9 cellular contexts compared by ENCODE assay signal in the genomic region with DNA sequence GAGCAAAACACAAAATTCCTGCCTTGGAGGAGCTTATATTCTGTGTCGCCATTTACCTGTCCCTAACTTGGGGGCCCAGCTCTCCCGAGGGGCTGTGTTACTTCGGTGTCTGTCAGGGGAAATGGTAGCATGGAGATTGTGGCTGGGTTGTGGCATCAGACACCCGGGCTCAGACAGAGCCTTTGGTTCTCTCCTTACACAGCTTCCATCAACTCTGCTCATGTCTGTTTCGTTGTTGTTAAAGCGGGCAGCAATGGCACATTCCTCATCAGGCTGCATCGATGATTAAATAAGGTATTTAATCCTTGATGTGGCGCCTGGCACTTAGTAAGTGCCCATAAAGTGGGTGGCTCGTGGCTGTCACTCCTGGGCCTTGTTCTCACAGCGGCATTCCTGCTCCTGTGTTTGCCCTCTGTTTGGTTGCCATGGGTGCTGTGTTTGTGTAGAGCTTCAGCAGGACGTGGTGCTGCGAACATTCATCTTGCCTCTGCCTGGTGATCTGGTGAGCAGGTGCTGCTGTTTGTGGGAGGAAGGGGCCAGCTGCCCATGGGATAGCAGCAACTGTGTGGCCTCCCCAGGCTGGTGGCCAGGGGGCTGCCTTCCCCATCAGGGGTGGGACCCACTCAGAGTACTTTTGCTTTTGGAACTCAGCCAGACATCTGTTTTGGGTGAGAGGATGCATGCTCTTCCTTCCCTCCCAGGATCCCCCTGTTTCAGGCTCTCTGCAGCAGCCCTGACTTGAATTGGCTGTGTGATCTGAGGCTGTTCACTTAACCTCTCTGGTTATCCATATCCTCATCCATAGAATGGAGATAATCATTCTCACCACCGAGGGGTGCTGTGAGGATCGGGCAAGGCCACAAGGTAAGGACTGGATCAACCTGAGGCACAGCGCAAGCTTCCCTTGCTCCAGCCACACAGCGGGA.
DNase-seq lines count a peak whose midpoint lies in the region; ATAC-seq, FAIRE-seq and TF ChIP-seq lines count a peak whose summit lies in the region.
"Had no signal": no experiment of that assay in that cellular context is flagged by ENCODE, and none has a peak within 500 bp of the region (broad histone marks: within the 10 kb centered on the region; RNA-seq: fewer than 3 reads in every experiment).

No MANE protein-coding gene starts in this region.

- H3K4me3 ChIP-seq in A549 (no peak overlapping the region), bronchial epithelial cell (ENCODE audit: low read depth, low read length) (no peak overlapping the region), lower lobe of right lung (no peak overlapping the region)

- H3K4me1 ChIP-seq in A549, result peaks cover 8% of the 10 kb centered on the region
- H3K4me1 ChIP-seq in lower lobe of right lung, result peaks cover 18% of the 10 kb centered on the region

- peaks cover 0 to 10% (median 0%) of the 10 kb centered on the region in 5 donors for H3K27me3 Mint-ChIP-seq in naive thymus-derived CD8-positive, alpha-beta T cell
- H3K27me3 Mint-ChIP-seq: CD4-positive, CD25-positive, alpha-beta regulatory T cell had no signal

- no peak for TF ChIP-seq RAD21 in A549 (conservative IDR thresholded peaks at IDR 0.05 in 1 of 2, IDR thresholded peaks at IDR 0.05 in 1 of 2)

- TF ChIP-seq EP300 in A549 (IDR thresholded peaks at IDR 0.05), result no peak

- no peaks in the 10 kb centered on the region for H3K27me3 ChIP-seq in bronchial epithelial cell (ENCODE audit: control insufficient read depth, insufficient read depth, low read length)
- H3K27me3 ChIP-seq in lower lobe of right lung (ENCODE audit: low read depth), result no peaks in the 10 kb centered on the region

- WGBS in A549 (ENCODE audit: missing lambda C conversion rate), result 68% methylated on average over 16 of the region's 16 CpGs

- CTCF ChIA-PET in A549 (lab: Yijun Ruan, JAX), result interaction anchor here (0.8 to 1.4 kb wide), 5 partner anchors 9 to 161 kb away, joined by 3 to 10 read pairs (median 3); no protein-coding TSS in a partner anchor

- H3K4me3 Mint-ChIP-seq in naive thymus-derived CD8-positive, alpha-beta T cell, result no peak overlapping the region
- H3K4me3 Mint-ChIP-seq: CD4-positive, CD25-positive, alpha-beta regulatory T cell had no signal

- intact Hi-C loops in lower lobe of right lung (cut with DNase I), result no loop called here

- FAIRE-seq in A549 (lab: Jason Lieb, UNC), result no peak
- no peak for FAIRE-seq in bronchial epithelial cell (lab: Jason Lieb, UNC)

- H3K36me3 Mint-ChIP-seq in naive thymus-derived CD8-positive, alpha-beta T cell, result peaks cover 0 to 6% (median 0%) of the 10 kb centered on the region in 3 donors
- H3K36me3 Mint-ChIP-seq: CD4-positive, CD25-positive, alpha-beta regulatory T cell had no signal

- H3K36me3 ChIP-seq in bronchial epithelial cell (ENCODE audit: control insufficient read depth, insufficient read depth, low read length) (no peaks in the 10 kb centered on the region), lower lobe of right lung (no peaks in the 10 kb centered on the region)

- no peak overlapping the region for H3K27ac Mint-ChIP-seq in naive thymus-derived CD8-positive, alpha-beta T cell
- H3K27ac Mint-ChIP-seq: CD4-positive, CD25-positive, alpha-beta regulatory T cell had no signal

- TF ChIP-seq CTCF in A549 (IDR thresholded peaks at IDR 0.05), result no peak
- no peak for TF ChIP-seq CTCF in bronchial epithelial cell (IDR thresholded peaks at IDR 0.05; ENCODE audit: insufficient read depth, low read length, severe bottlenecking)
- no peak for TF ChIP-seq CTCF in lower lobe of right lung (IDR thresholded peaks at IDR 0.05)

- H3K27ac ChIP-seq in A549, result peak overlapping the region in 1 of 2 experiments; percentile 34; a peak in 1 of 6 replicates
- H3K27ac ChIP-seq in lower lobe of right lung, result peak overlapping the region; percentile 61

- ATAC-seq in A549, result peak; percentile 89 to 90
- ATAC-seq in lower lobe of right lung, result peak; percentile 88 to 90
- ATAC-seq in GM21529 (IDR thresholded peaks at IDR 0.05; ENCODE audit: unreplicated experiment), result no peak
- no peak for ATAC-seq in naive thymus-derived CD8-positive, alpha-beta T cell

- POLR2A ChIA-PET in A549 (lab: Yijun Ruan, JAX), result no interaction called here
- POLR2A ChIA-PET in naive thymus-derived CD8-positive, alpha-beta T cell (lab: Charles Lee), result no interaction called here

- 0 out of 3 replicates have a peak, but pooled peaks cover 5% of the 10 kb centered on the region for H3K9me3 ChIP-seq in A549
- H3K9me3 ChIP-seq in lower lobe of right lung, result peaks cover 6% of the 10 kb centered on the region

- peaks cover 0 to 3% (median 0%) of the 10 kb centered on the region in 4 donors for H3K4me1 Mint-ChIP-seq in naive thymus-derived CD8-positive, alpha-beta T cell
- H3K4me1 Mint-ChIP-seq: CD4-positive, CD25-positive, alpha-beta regulatory T cell had no signal

- H3K9me3 Mint-ChIP-seq in naive thymus-derived CD8-positive, alpha-beta T cell, result peaks cover 0 to 8% (median 0%) of the 10 kb centered on the region in 9 donors

- peak overlapping the region; percentile 19; the same call in 1 of the 3 replicates for H3K4me2 ChIP-seq in A549

- peak; percentile 56 to 72 for DNase-seq in A549 (ENCODE audit: low read depth in 1 of 2, low spot score in 1 of 2)
- DNase-seq in NCI-H1436 (lab: John Stamatoyannopoulos, UW), result peak; percentile 81
- peak; percentile 62 for DNase-seq in bronchial epithelial cell (ENCODE audit: low read depth)
- peak; percentile 75 for DNase-seq in lower lobe of right lung
- DNase-seq in RPMI8226, result no peak
- no peak for DNase-seq in naive thymus-derived CD8-positive, alpha-beta T cell
- no peak for DNase-seq in midbrain (lab: John Stamatoyannopoulos, UW)
- DNase-seq: CD4-positive, CD25-positive, alpha-beta regulatory T cell had no signal

- no peak for TF ChIP-seq POLR2A in A549 (IDR thresholded peaks at IDR 0.05; ENCODE audit: low read length)

TF ChIP-seq in A549, 52 proteins besides CTCF, POLR2A, EP300 and RAD21:
- TF ChIP-seq ZFP36 (IDR thresholded peaks at IDR 0.05; ENCODE audit: borderline replicate concordance, partially characterized antibody), result peak; percentile 31
- TF ChIP-seq, protein P1, sequence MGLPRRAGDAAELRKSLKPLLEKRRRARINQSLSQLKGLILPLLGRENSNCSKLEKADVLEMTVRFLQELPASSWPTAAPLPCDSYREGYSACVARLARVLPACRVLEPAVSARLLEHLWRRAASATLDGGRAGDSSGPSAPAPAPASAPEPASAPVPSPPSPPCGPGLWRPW (IDR thresholded peaks at IDR 0.05), result no peak
- TF ChIP-seq TP53 (CRISPR knock-in tag; IDR thresholded peaks at IDR 0.05), result no peak
- TF ChIP-seq RNF2 (IDR thresholded peaks at IDR 0.05; ENCODE audit: borderline replicate concordance, low read depth), result no peak
- TF ChIP-seq RARB (CRISPR knock-in tag; IDR thresholded peaks at IDR 0.05), result no peak
- no peak for TF ChIP-seq CEBPB (IDR thresholded peaks at IDR 0.05)
- TF ChIP-seq CHD2 (IDR thresholded peaks at IDR 0.05; ENCODE audit: low read length, partially characterized antibody), result no peak

Comparison
In these comparisons a context has a peak if more than half of its experiments do, and no peak if none do; other contexts are left out.
1. ATAC-seq: peak in A549 (2 of 2) and lower lobe of right lung (2 of 2); none in GM21529 (single experiment) and naive thymus-derived CD8-positive, alpha-beta T cell (0 of 2).
2. DNase-seq: peak in A549 (2 of 2), NCI-H1436 (single experiment), bronchial epithelial cell (single experiment) and lower lobe of right lung (single experiment); none in RPMI8226 (single experiment), naive thymus-derived CD8-positive, alpha-beta T cell (0 of 10) and midbrain (single experiment).